In the genomic region with DNA sequence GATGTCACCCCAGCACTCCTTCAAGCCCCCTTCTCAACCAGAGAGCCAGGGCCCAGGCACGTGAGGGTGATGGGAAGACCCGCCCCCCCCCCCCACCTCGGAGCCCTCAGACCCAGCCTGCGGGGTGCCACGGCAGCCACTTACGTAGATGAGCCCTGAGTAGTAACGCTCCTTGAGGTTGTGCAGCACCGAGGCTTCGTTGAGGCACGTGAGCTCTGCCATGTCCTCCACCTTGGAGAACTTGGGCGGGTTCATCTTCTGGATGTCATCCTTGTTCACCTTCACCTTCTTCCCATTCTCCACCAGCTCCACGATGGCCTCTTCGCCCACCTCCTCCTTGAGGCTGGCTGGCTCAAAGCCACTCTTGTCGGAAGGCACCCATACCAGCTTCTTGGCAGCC, we compare ENCODE assay signal across 11 cellular contexts. TPM values are rescaled to one million over a fixed set of nuclear protein-coding genes. Genes with fewer than 3 reads are reported as not detected.
DNase-seq lines count a peak whose midpoint lies in the region; ATAC-seq, FAIRE-seq and TF ChIP-seq lines count a peak whose summit lies in the region.
"Had no signal": no experiment of that assay in that cellular context is flagged by ENCODE, and none has a peak within 500 bp of the region (broad histone marks: within the 10 kb centered on the region; RNA-seq: fewer than 3 reads in every experiment).

No MANE protein-coding gene starts in this region.

- peak overlapping the region; percentile 66 for H3K27ac Mint-ChIP-seq in activated CD4-positive, alpha-beta T cell treated with anti-CD3 and anti-CD28 coated beads for 36 hours
- peak overlapping the region; percentile 38 for H3K27ac Mint-ChIP-seq in T-helper 2 cell treated with Interferon-gamma antibody and Interleukin-4, amounts not matched to agents 5 μg/mL and 100 μg/mL, for 36 hours

- H3K4me2 ChIP-seq in smooth muscle cell, result no peak overlapping the region

- peaks cover 87% of the 10 kb centered on the region for H3K4me1 Mint-ChIP-seq in activated CD4-positive, alpha-beta T cell treated with anti-CD3 and anti-CD28 coated beads for 36 hours
- peaks cover 49% of the 10 kb centered on the region for H3K4me1 Mint-ChIP-seq in T-helper 2 cell treated with Interferon-gamma antibody and Interleukin-4, amounts not matched to agents 5 μg/mL and 100 μg/mL, for 36 hours (ENCODE audit: low read depth)

- peaks cover 98% of the 10 kb centered on the region for H4K20me1 ChIP-seq in smooth muscle cell (ENCODE audit: low read depth)

- H3K9me3 ChIP-seq in esophagus (ENCODE audit: control insufficient read depth in 2 of 2, insufficient read depth in 1 of 2, low read depth in 1 of 2, low read length in 1 of 2) (no peaks in the 10 kb centered on the region), smooth muscle cell (replicated peaks; ENCODE audit: low read depth) (no peaks in the 10 kb centered on the region), BE2C (no peaks in the 10 kb centered on the region)

- WGBS in esophagus, 2 donors, result 75 to 85% methylated on average over 14 of the region's 14 CpGs
- 99% methylated on average over 14 of the region's 14 CpGs for WGBS in smooth muscle cell (ENCODE audit: low lambda C conversion rate)

- H2AFZ ChIP-seq in smooth muscle cell (ENCODE audit: low read depth), result no peak overlapping the region

- peaks cover 99% of the 10 kb centered on the region for H3K79me2 ChIP-seq in smooth muscle cell (ENCODE audit: low read depth)

- no peaks in the 10 kb centered on the region for H3K9me3 Mint-ChIP-seq in activated CD4-positive, alpha-beta T cell treated with anti-CD3 and anti-CD28 coated beads for 36 hours (ENCODE audit: low read depth)
- no peaks in the 10 kb centered on the region for H3K9me3 Mint-ChIP-seq in T-helper 2 cell treated with Interferon-gamma antibody and Interleukin-4, amounts not matched to agents 5 μg/mL and 100 μg/mL, for 36 hours

- H3K4me1 ChIP-seq in esophagus (ENCODE audit: control insufficient read depth in 2 of 2, insufficient read depth in 2 of 2, low read length in 1 of 2) (peaks cover 24 to 28% of the 10 kb centered on the region in 2 donors), smooth muscle cell (ENCODE audit: low read depth) (peaks cover 25% of the 10 kb centered on the region), BE2C (no peaks in the 10 kb centered on the region)

- peaks cover 57% of the 10 kb centered on the region for H3F3A ChIP-seq in smooth muscle cell (ENCODE audit: low read depth)

- no peaks in the 10 kb centered on the region for H3K27me3 ChIP-seq in esophagus (ENCODE audit: control insufficient read depth in 1 of 2, insufficient read depth in 2 of 2, low read length in 2 of 2)
- H3K27me3 ChIP-seq in smooth muscle cell (ENCODE audit: low read depth), result no peaks in the 10 kb centered on the region
- no peaks in the 10 kb centered on the region for H3K27me3 ChIP-seq in BE2C

- intact Hi-C loops in activated CD4-positive, alpha-beta T cell treated with anti-CD3 and anti-CD28 coated beads for 36 hours (cut with DNase I, micrococcal nuclease), result no loop called here

- no peak for DNase-seq in activated CD4-positive, alpha-beta T cell treated with anti-CD3 and anti-CD28 coated beads for 36 hours
- DNase-seq in activated CD4-positive, alpha-beta T cell treated with anti-CD3 and anti-CD28 coated beads for 4 hours, result no peak
- DNase-seq in T-helper 2 cell treated with Interferon-gamma antibody and Interleukin-4, amounts not matched to agents 5 μg/mL and 100 μg/mL, for 36 hours (ENCODE audit: low spot score), result no peak
- DNase-seq in smooth muscle cell (lab: John Stamatoyannopoulos, UW; ENCODE audit: unreplicated experiment) (no peak), BE2C (no peak), GM19239 (ENCODE audit: insufficient read length, low spot score) (no peak)
- no peak for DNase-seq in stimulated activated CD8-positive, alpha-beta memory T cell treated with anti-CD3 and anti-CD28 coated beads, Interleukin-4, amount 100 ng/mL, for 48 hours
- DNase-seq: central memory CD4-positive, alpha-beta T cell; DND-41 had no signal

- TF ChIP-seq CTCF in smooth muscle cell (IDR thresholded peaks at IDR 0.05; ENCODE audit: borderline replicate concordance, insufficient read depth, poor library complexity, severe bottlenecking), result no peak
- TF ChIP-seq CTCF in BE2C (IDR thresholded peaks at IDR 0.05; ENCODE audit: low read depth, low read length), result no peak

- no peak overlapping the region for H3K4me3 ChIP-seq in esophagus (ENCODE audit: low read depth in 1 of 2, low read length in 2 of 2)
- no peak overlapping the region for H3K4me3 ChIP-seq in smooth muscle cell
- H3K4me3 ChIP-seq in BE2C (ENCODE audit: low read depth, low read length), result no peak overlapping the region

- peaks cover 0 to 9% of the 10 kb centered on the region in 2 donors for H3K36me3 ChIP-seq in esophagus (ENCODE audit: control insufficient read depth in 2 of 2, insufficient read depth in 2 of 2, low read length in 1 of 2)
- no peaks in the 10 kb centered on the region for H3K36me3 ChIP-seq in smooth muscle cell (ENCODE audit: low read depth)
- peaks cover 11% of the 10 kb centered on the region for H3K36me3 ChIP-seq in BE2C

- ATAC-seq in activated CD4-positive, alpha-beta T cell treated with anti-CD3 and anti-CD28 coated beads for 36 hours, result no peak
- ATAC-seq: left lobe of liver had no signal

- H3K9ac ChIP-seq in smooth muscle cell (ENCODE audit: low read depth), result no peak overlapping the region

- H3K27me3 Mint-ChIP-seq in activated CD4-positive, alpha-beta T cell treated with anti-CD3 and anti-CD28 coated beads for 36 hours, result no peaks in the 10 kb centered on the region
- no peaks in the 10 kb centered on the region for H3K27me3 Mint-ChIP-seq in T-helper 2 cell treated with Interferon-gamma antibody and Interleukin-4, amounts not matched to agents 5 μg/mL and 100 μg/mL, for 36 hours (ENCODE audit: low read depth)

- no peak overlapping the region for H3K4me3 Mint-ChIP-seq in activated CD4-positive, alpha-beta T cell treated with anti-CD3 and anti-CD28 coated beads for 36 hours
- H3K4me3 Mint-ChIP-seq in T-helper 2 cell treated with Interferon-gamma antibody and Interleukin-4, amounts not matched to agents 5 μg/mL and 100 μg/mL, for 36 hours, result no peak overlapping the region

- POLR2A ChIA-PET in activated CD4-positive, alpha-beta T cell treated with anti-CD3 and anti-CD28 coated beads for 36 hours (lab: Charles Lee), result interaction anchor here (0.7 kb wide), 1 partner anchor 179 kb away, joined by 5 read pairs; no protein-coding TSS in a partner anchor

- H3K36me3 Mint-ChIP-seq in activated CD4-positive, alpha-beta T cell treated with anti-CD3 and anti-CD28 coated beads for 36 hours (ENCODE audit: low read depth), result peaks cover 56% of the 10 kb centered on the region
- H3K36me3 Mint-ChIP-seq in T-helper 2 cell treated with Interferon-gamma antibody and Interleukin-4, amounts not matched to agents 5 μg/mL and 100 μg/mL, for 36 hours (ENCODE audit: low read depth), result peaks cover 46% of the 10 kb centered on the region

- no peak for FAIRE-seq in GM19239 (lab: Jason Lieb, UNC)

- CTCF ChIA-PET in activated CD4-positive, alpha-beta T cell treated with anti-CD3 and anti-CD28 coated beads for 36 hours (lab: Charles Lee), result interaction anchor here (1.7 kb wide), 1 partner anchor 16 kb away, joined by 5 read pairs; no protein-coding TSS in a partner anchor

- peak overlapping the region; percentile 11 to 77 for H3K27ac ChIP-seq in esophagus (ENCODE audit: low read depth in 2 of 2, low read length in 1 of 2)
- peak overlapping the region; percentile 82 for H3K27ac ChIP-seq in smooth muscle cell (ENCODE audit: low read depth)

RNA-seq across cellular contexts. Expression of gene MYH9, which starts 39.0 kb away (rescaled TPM):
- total RNA-seq in activated CD4-positive, alpha-beta T cell treated with anti-CD3 and anti-CD28 coated beads for 36 hours, result 100 to 1,000 TPM; 720 to 773 TPM
- polyA plus RNA-seq in esophagus (100 to 1,000 TPM; 107 to 114 TPM), smooth muscle cell (361 and 382 TPM in 2 replicates)
- 350 and 378 TPM in 2 replicates for total RNA-seq in smooth muscle cell
- 101 TPM for polyA plus RNA-seq in BE2C (2012; ENCODE audit: insufficient read depth, insufficient read length, low read depth)
